Comparison of ENCODE assay signal across 8 cellular contexts in the genomic region with DNA sequence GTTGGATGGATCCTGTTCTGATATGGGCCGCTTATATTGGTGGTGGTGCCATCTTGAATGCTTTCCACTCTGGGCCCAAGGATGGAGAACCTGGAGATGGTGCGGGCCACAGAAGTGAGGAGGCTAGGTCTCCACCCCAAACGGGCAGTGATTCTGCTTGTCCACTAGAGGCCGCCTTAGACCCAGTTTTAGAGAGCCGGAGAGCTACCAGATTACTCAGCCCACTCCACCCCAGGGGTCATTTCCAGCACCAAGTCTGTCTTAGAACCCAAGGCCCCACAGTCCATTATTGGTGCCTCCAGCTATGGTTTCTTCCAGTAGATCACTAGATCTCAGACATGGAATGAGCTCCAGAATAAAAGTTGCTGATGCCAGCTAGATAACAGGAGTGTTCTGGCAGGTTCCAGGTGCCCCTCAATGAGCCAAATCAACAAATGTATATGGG. TPM values are rescaled to one million over a fixed set of nuclear protein-coding genes. Genes with fewer than 3 reads are reported as not detected.
DNase-seq lines count a peak whose midpoint lies in the region; ATAC-seq and TF ChIP-seq lines count a peak whose summit lies in the region.

No MANE protein-coding gene starts in this region.

- ATAC-seq in CD4-positive, alpha-beta T cell (ENCODE audit: poor library complexity) = peak; percentile 97
- ATAC-seq in GM19452 (IDR thresholded peaks at IDR 0.05; ENCODE audit: unreplicated experiment) (peak; percentile 84), T-cell (replicated peaks in 1 of 4) (peak; percentile 95 to 98 (median 96)), left ventricle myocardium superior (peak; percentile 84)

- no peak overlapping the region for H3K4me3 ChIP-seq in LNCaP clone FGC (ENCODE audit: low read depth, low read length)

- H3K27ac Mint-ChIP-seq in CD4-positive, alpha-beta T cell = no peak overlapping the region
- H3K27ac Mint-ChIP-seq in T-cell = no peak overlapping the region

- H3K36me3 Mint-ChIP-seq in CD4-positive, alpha-beta T cell (ENCODE audit: low read depth) = no peaks in the 10 kb centered on the region
- no peaks in the 10 kb centered on the region for H3K36me3 Mint-ChIP-seq in T-cell

- H3K27me3 Mint-ChIP-seq in CD4-positive, alpha-beta T cell = no peaks in the 10 kb centered on the region
- H3K27me3 Mint-ChIP-seq in T-cell = no peaks in the 10 kb centered on the region

- peak; percentile 89 for TF ChIP-seq CTCF in CD4-positive, alpha-beta T cell (IDR thresholded peaks at IDR 0.05)
- peak; percentile 84 for TF ChIP-seq CTCF in LNCaP clone FGC (IDR thresholded peaks at IDR 0.05; ENCODE audit: control insufficient read depth, extremely low read depth, insufficient read depth)

- H3K9me3 Mint-ChIP-seq in CD4-positive, alpha-beta T cell = no peaks in the 10 kb centered on the region
- H3K9me3 Mint-ChIP-seq in T-cell = no peaks in the 10 kb centered on the region

- DNase-seq in CD4-positive, alpha-beta T cell = peak; percentile 47 to 66 (median 57)
- DNase-seq in LNCaP clone FGC (ENCODE audit: low read depth) (no peak), T-cell (peak; percentile 22 to 70 (median 56)), amygdala (lab: John Stamatoyannopoulos, UW) (peak in 43 of 56 donors; percentile 16 to 70 (median 45)), left ventricle myocardium superior (peak; percentile 64), retina (peak; percentile 82), GM19240 (ENCODE audit: insufficient read length, low spot score) (no peak)

- CTCF ChIA-PET in CD4-positive, alpha-beta T cell (lab: Charles Lee) = interaction anchor here (0.6 to 4.2 kb wide), 14 partner anchors 9 to 303 kb away, joined by 3 to 62 read pairs (median 4); no protein-coding TSS in a partner anchor
- CTCF ChIA-PET in T-cell (lab: Charles Lee) = interaction anchor here (0.5 to 5.0 kb wide), 40 partner anchors 12 to 1022 kb away, joined by 3 to 63 read pairs (median 4); a partner anchor contains a TSS

- H3K9me3 ChIP-seq in CD4-positive, alpha-beta T cell (ENCODE audit: control insufficient read depth, low read length) = no peaks in the 10 kb centered on the region

- POLR2A ChIA-PET in CD4-positive, alpha-beta T cell (lab: Charles Lee) = interaction anchor here (0.6 to 1.2 kb wide), 11 partner anchors 11 to 808 kb away, joined by 3 to 19 read pairs (median 3); no protein-coding TSS in a partner anchor
- POLR2A ChIA-PET in T-cell (lab: Charles Lee) = interaction anchor here (0.5 to 1.0 kb wide), 5 partner anchors 46 to 149 kb away, joined by 3 to 7 read pairs (median 3); no protein-coding TSS in a partner anchor

- H3K4me3 Mint-ChIP-seq in CD4-positive, alpha-beta T cell = no peak overlapping the region
- H3K4me3 Mint-ChIP-seq in T-cell = no peak overlapping the region

- H3K27ac ChIP-seq in CD4-positive, alpha-beta T cell (ENCODE audit: low read depth, low read length) = no peak overlapping the region

- no peaks in the 10 kb centered on the region for H3K27me3 ChIP-seq in CD4-positive, alpha-beta T cell (ENCODE audit: control insufficient read depth, insufficient read depth, low read length)

- H3K4me1 Mint-ChIP-seq in CD4-positive, alpha-beta T cell (ENCODE audit: low read depth) = peaks cover 10% of the 10 kb centered on the region
- peaks cover 6 to 10% (median 9%) of the 10 kb centered on the region in 3 donors for H3K4me1 Mint-ChIP-seq in T-cell

- intact Hi-C loops in CD4-positive, alpha-beta T cell (cut with DNase I, micrococcal nuclease) = loop anchor here (1.0 to 10.0 kb wide), 4 partner anchors 54 to 349 kb away; no protein-coding TSS in a partner anchor
- intact Hi-C loops in left ventricle myocardium superior (cut with micrococcal nuclease) = loop anchor here (5.0 to 10.0 kb wide), 2 partner anchors 56 to 199 kb away; no protein-coding TSS in a partner anchor

RNA-seq across cellular contexts. Expression of a gene that starts 11.8 kb away (rescaled TPM):
- 10 to 100 TPM; 34.4 to 38.4 TPM for total RNA-seq in CD4-positive, alpha-beta T cell
- total RNA-seq in T-cell (10 to 100 TPM; 50.6 to 59.9 (median 55.5) TPM), left ventricle myocardium superior (11.9 TPM)

RNA-seq across cellular contexts. Expression of a gene that starts 24.8 kb away (rescaled TPM):
- not detected for total RNA-seq in CD4-positive, alpha-beta T cell
- total RNA-seq in T-cell (1 to 10 TPM in 2 of 5 donors, under 1 TPM in 1, not detected in 2; 0.63 to 1.1 (median 1.1) TPM), left ventricle myocardium superior (6.6 TPM)

Comparison
In these comparisons a context has a peak if more than half of its experiments do, and no peak if none do; other contexts are left out.
1. DNase-seq: peak in CD4-positive, alpha-beta T cell (10 of 10), T-cell (34 of 34), amygdala (43 of 56), left ventricle myocardium superior (single experiment) and retina (single experiment); none in LNCaP clone FGC (single experiment) and GM19240 (single experiment).
2. Peak in every context shown above with its lines, with median percentiles within 50 percentile points of each other: ATAC-seq.